Comparison of ENCODE assay signal across 13 cellular contexts in the genomic region with DNA sequence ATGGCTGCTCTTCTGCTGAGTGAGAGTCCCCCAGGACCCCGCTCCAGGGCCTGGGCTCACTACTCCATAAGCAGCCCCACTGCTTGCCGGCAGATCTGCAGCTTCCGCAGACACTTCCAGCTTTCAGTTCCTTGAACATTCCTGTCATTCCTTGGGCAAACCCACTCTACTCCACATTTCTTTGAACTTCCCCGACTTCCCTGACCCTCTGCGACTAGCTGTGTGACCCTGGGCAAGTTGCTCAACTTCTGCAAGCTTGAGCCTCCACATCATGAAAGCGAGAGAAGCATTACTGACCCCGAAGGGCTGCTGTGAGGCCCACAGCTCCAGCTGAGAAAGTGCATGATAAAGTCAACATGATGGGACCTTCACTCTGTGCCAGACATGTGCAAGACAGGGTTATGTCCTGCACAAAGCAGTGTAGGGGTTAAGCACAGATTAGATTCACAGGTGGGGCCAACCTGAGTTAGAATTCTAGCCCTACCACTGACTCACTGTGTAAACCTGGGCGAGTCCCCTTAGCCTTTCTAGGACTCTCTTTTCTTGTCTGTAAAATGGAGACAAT. TPM values are rescaled to one million over a fixed set of nuclear protein-coding genes. Genes with fewer than 3 reads are reported as not detected.
DNase-seq lines count a peak whose midpoint lies in the region; ATAC-seq and TF ChIP-seq lines count a peak whose summit lies in the region.
"Had no signal": no experiment of that assay in that cellular context is flagged by ENCODE, and none has a peak within 500 bp of the region (broad histone marks: within the 10 kb centered on the region; RNA-seq: fewer than 3 reads in every experiment).

No MANE protein-coding gene starts in this region.

- H3K79me2 ChIP-seq in hepatocyte: no peaks in the 10 kb centered on the region

- no peaks in the 10 kb centered on the region for H3K27me3 Mint-ChIP-seq in Caco-2 (ENCODE audit: insufficient read depth, unreplicated experiment)
- peaks cover 6% of the 10 kb centered on the region for H3K27me3 Mint-ChIP-seq in neural crest cell (ENCODE audit: low read depth)

- H3K36me3 ChIP-seq in Caco-2 (ENCODE audit: control insufficient read depth, insufficient read depth, low read length): no peaks in the 10 kb centered on the region
- no peaks in the 10 kb centered on the region for H3K36me3 ChIP-seq in hepatocyte (replicated peaks; ENCODE audit: insufficient read depth, low read depth)

- H2AFZ ChIP-seq in hepatocyte: no peak overlapping the region

- DNase-seq in Caco-2: peak; percentile 97 to 99
- DNase-seq in amniotic epithelial cell (ENCODE audit: low read depth): peak; percentile 82
- DNase-seq in hepatocyte (ENCODE audit: low spot score): peak; percentile 46
- DNase-seq in neural crest cell (ENCODE audit: low read depth, low spot score): no peak
- no peak for DNase-seq in NCI-H2227 treated with DMSO at 0.1 percent for 48 hours (lab: John Stamatoyannopoulos, UW)
- no peak for DNase-seq in T-helper 1 cell
- DNase-seq in GM03348 (ENCODE audit: low spot score): no peak
- DNase-seq: activated naive CD4-positive, alpha-beta T cell treated with anti-CD3 and anti-CD28 coated beads, Interleukin-2, amount 50 U/mL, for 16 hours; central memory CD4-positive, alpha-beta T cell; DMS 273 treated with DMSO at 0.1 percent for 48 hours; hypothalamus; testis had no signal

- no TSS peak for BruUV-seq in Caco-2 (replicated peaks; lab: Mats Ljungman, UMichigan)

- H3K27me3 ChIP-seq in Caco-2 (replicated peaks; ENCODE audit: control insufficient read depth, insufficient read depth, low read length) (no peaks in the 10 kb centered on the region), hepatocyte (no peaks in the 10 kb centered on the region)
- H3K27me3 ChIP-seq: testis had no signal

- intact Hi-C loops in Caco-2 (cut with micrococcal nuclease; ENCODE audit: unreplicated experiment): loop anchor here (1.0 to 2.0 kb wide), 3 partner anchors 52 to 198 kb away; partner anchors contain the start of genes EMSY, GVQW3 and THAP12

- peak overlapping the region; percentile 39 for H3K27ac ChIP-seq in hepatocyte
- H3K27ac ChIP-seq: testis had no signal

- POLR2A ChIA-PET in Caco-2 (lab: Charles Lee): interaction anchor here (0.6 to 1.1 kb wide), 2 partner anchors 120 to 159 kb away, joined by 3 to 4 read pairs; no protein-coding TSS in a partner anchor

- H3K9me3 ChIP-seq in Caco-2 (peaks cover 13% of the 10 kb centered on the region), hepatocyte (ENCODE audit: low read depth) (no peaks in the 10 kb centered on the region)
- H3K9me3 ChIP-seq: testis had no signal

- H3K4me3 ChIP-seq in Caco-2 (ENCODE audit: low read depth, low read length) (no peak overlapping the region), hepatocyte (no peak overlapping the region)
- H3K4me3 ChIP-seq: testis had no signal

- CTCF ChIA-PET in Caco-2 (lab: Charles Lee): interaction anchor here (0.8 to 3.9 kb wide), 6 partner anchors 10 to 183 kb away, joined by 4 to 34 read pairs (median 4); partner anchors contain the start of genes EMSY and GVQW3

- H3K4me1 ChIP-seq in Caco-2: peaks cover 39% of the 10 kb centered on the region
- H3K4me1 ChIP-seq in hepatocyte (ENCODE audit: insufficient read depth): peaks cover 12% of the 10 kb centered on the region
- H3K4me1 ChIP-seq: testis had no signal

- TF ChIP-seq CTCF in Caco-2 (IDR thresholded peaks at IDR 0.05; ENCODE audit: insufficient read depth in 1 of 2, low read depth in 1 of 2, low read length in 1 of 2, severe bottlenecking in 1 of 2, unreplicated experiment in 1 of 2) (no peak), hepatocyte (IDR thresholded peaks at IDR 0.05; ENCODE audit: poor library complexity) (no peak), neural crest cell (conservative IDR thresholded peaks at IDR 0.05) (no peak)

- WGBS in hepatocyte (ENCODE audit: low lambda C conversion rate, missing lambda C conversion rate): 28% methylated on average over 8 of the region's 8 CpGs

- peak overlapping the region; percentile 59 for H3K4me2 ChIP-seq in hepatocyte

- H3K36me3 Mint-ChIP-seq in Caco-2 (ENCODE audit: insufficient read depth, unreplicated experiment) (peaks cover 8% of the 10 kb centered on the region), neural crest cell (ENCODE audit: low read depth) (peaks cover 4% of the 10 kb centered on the region)

- no peak for ATAC-seq in GM21360 (IDR thresholded peaks at IDR 0.05; ENCODE audit: unreplicated experiment)

- H3K9me2 ChIP-seq in hepatocyte (replicated peaks; ENCODE audit: insufficient read depth): no peaks in the 10 kb centered on the region

- H3K4me1 Mint-ChIP-seq in Caco-2 (ENCODE audit: low read depth, unreplicated experiment) (peaks cover 38% of the 10 kb centered on the region), neural crest cell (peaks cover 38% of the 10 kb centered on the region)

- H3K27ac Mint-ChIP-seq in Caco-2 (ENCODE audit: unreplicated experiment) (peak overlapping the region; percentile 84), neural crest cell (ENCODE audit: unreplicated experiment) (peak overlapping the region; percentile 3)

- H4K20me1 ChIP-seq in hepatocyte (ENCODE audit: insufficient read depth, poor library complexity, severe bottlenecking): no peaks in the 10 kb centered on the region

- H3K9me3 Mint-ChIP-seq in Caco-2 (ENCODE audit: unreplicated experiment) (peaks cover 9% of the 10 kb centered on the region), neural crest cell (peaks cover 6% of the 10 kb centered on the region)

- peak overlapping the region; percentile 51 for H3K4me3 Mint-ChIP-seq in Caco-2 (ENCODE audit: unreplicated experiment)
- no peak overlapping the region for H3K4me3 Mint-ChIP-seq in neural crest cell

RNA-seq across cellular contexts. Expression of gene THAP12, which starts 51.8 kb away (rescaled TPM):
- 99.9 and 102 TPM in 2 replicates for total RNA-seq in Caco-2 (2022)
- 51.5 and 62.6 TPM in 2 replicates for total RNA-seq in hepatocyte
- polyA plus RNA-seq in hepatocyte: 21.0 and 21.5 TPM in 2 replicates
- 55.2 and 62.0 TPM in 2 replicates for total RNA-seq in neural crest cell

RNA-seq across cellular contexts. Expression of gene GVQW3, which starts 52.0 kb away (rescaled TPM):
- 13.0 and 15.8 TPM in 2 replicates for total RNA-seq in Caco-2 (2022)
- 2.3 and 6.0 TPM in 2 replicates for total RNA-seq in hepatocyte
- 0.36 and 1.9 TPM in 2 replicates for polyA plus RNA-seq in hepatocyte
- total RNA-seq in neural crest cell: 13.8 and 13.9 TPM in 2 replicates

Comparison
In these comparisons a context has a peak if more than half of its experiments do, and no peak if none do; other contexts are left out.
1. DNase-seq: peak in Caco-2 (2 of 2), amniotic epithelial cell (single experiment) and hepatocyte (single experiment); none in neural crest cell (single experiment), NCI-H2227 treated with DMSO at 0.1 percent for 48 hours (single experiment), T-helper 1 cell (0 of 5) and GM03348 (single experiment).